1 cellular context compared by ENCODE assay signal in the genomic region with DNA sequence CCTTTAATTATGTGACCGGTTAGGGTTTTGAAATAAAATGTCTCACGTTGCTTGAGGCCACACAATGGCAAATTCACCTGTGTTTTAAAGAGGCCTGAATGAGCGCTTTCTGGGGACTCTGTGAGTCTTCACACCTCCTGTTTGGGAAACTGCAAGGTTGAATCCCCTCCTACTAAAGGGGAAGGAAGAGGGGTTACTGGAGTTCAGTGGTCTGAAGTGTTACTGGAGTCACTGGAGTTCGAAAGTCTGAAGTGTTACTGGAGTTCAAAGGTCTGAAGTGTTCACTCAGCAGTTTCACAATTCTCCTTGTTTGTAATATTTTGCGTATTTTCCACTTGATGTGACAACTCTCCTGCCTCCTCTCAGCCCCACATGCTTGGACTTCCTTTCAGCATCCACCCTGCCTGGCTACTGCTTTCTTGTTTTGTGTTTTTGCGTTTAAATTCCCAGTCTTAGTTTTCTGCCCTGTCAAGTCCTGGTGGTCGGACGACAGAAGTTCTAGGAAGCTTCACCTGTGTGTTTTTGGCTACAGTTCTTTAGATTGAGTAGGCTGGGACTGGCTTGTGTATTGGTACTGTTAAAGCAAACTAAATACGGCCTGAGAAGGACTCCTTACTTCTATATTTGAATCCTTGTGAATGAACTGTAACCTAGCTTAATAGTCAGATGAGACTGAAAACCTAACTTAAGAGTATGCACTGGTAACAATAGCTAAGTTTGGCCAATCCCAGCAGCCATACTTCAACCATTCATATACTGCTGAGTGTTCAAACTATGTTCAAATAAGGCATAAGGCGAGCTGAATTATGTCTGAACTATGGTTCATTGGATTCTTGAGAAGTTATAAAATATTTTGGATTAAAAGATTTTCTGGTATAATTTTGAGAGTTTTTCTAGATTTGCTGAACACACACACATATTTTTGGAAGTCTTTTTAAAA.
TF ChIP-seq lines count a peak whose summit lies in the region.

No MANE protein-coding gene starts in this region.

TF ChIP-seq in HepG2, 621 proteins besides CTCF, POLR2A, EP300 and RAD21 (continued from another document and continues in another):
- TF ChIP-seq GMEB2 (CRISPR knock-in tag; IDR thresholded peaks at IDR 0.05; ENCODE audit: low read depth) = no peak
- TF ChIP-seq ZNF720 (CRISPR knock-in tag; IDR thresholded peaks at IDR 0.05) = no peak
- TF ChIP-seq ZNF784 (CRISPR knock-in tag; IDR thresholded peaks at IDR 0.05; ENCODE audit: borderline replicate concordance) = no peak
- TF ChIP-seq SNAPC4 (CRISPR knock-in tag; IDR thresholded peaks at IDR 0.05) = no peak
- TF ChIP-seq RBAK (CRISPR knock-in tag; IDR thresholded peaks at IDR 0.05) = no peak
- TF ChIP-seq ETV6 (CRISPR knock-in tag; conservative IDR thresholded peaks at IDR 0.05) = no peak; the same call in 1 of the 2 replicates
- TF ChIP-seq HNRNPUL1 (IDR thresholded peaks at IDR 0.05; ENCODE audit: low read depth, low read length) = no peak
- TF ChIP-seq MXD3 (CRISPR knock-in tag; IDR thresholded peaks at IDR 0.05) = no peak
- no peak for TF ChIP-seq ZNF597 (CRISPR knock-in tag; IDR thresholded peaks at IDR 0.05)
- no peak; the same call in 1 of the 2 replicates for TF ChIP-seq ZMAT3 (CRISPR knock-in tag; conservative IDR thresholded peaks at IDR 0.05)
- TF ChIP-seq ZNF33B (CRISPR knock-in tag; IDR thresholded peaks at IDR 0.05) = 0 out of 2 replicates have a peak, but pooled peaks have one; percentile 65
- TF ChIP-seq ZNF563 (CRISPR knock-in tag; IDR thresholded peaks at IDR 0.05) = no peak
- TF ChIP-seq KAT2B (IDR thresholded peaks at IDR 0.05; ENCODE audit: borderline replicate concordance, low read depth, low read length) = no peak
- TF ChIP-seq SNAPC5 (CRISPR knock-in tag; IDR thresholded peaks at IDR 0.05; ENCODE audit: borderline replicate concordance) = no peak
- peak; percentile 77 for TF ChIP-seq SAP130 (CRISPR knock-in tag; IDR thresholded peaks at IDR 0.05; ENCODE audit: low read depth)
- TF ChIP-seq SMC3 (IDR thresholded peaks at IDR 0.05; ENCODE audit: low read length) = peak; percentile 18; the same call in 1 of the 2 replicates
- no peak for TF ChIP-seq THAP7 (CRISPR knock-in tag; IDR thresholded peaks at IDR 0.05)
- TF ChIP-seq ZFP1 (CRISPR knock-in tag; IDR thresholded peaks at IDR 0.05) = no peak; the same call in 1 of the 2 replicates
- TF ChIP-seq ZNF207 (IDR thresholded peaks at IDR 0.05; ENCODE audit: borderline replicate concordance) = no peak
- TF ChIP-seq ARID2 (CRISPR knock-in tag; IDR thresholded peaks at IDR 0.05; ENCODE audit: borderline replicate concordance) = no peak; the same call in 1 of the 2 replicates
- no peak for TF ChIP-seq ZNF619 (CRISPR knock-in tag; IDR thresholded peaks at IDR 0.05)
- TF ChIP-seq ZSCAN22 (CRISPR knock-in tag; IDR thresholded peaks at IDR 0.05) = no peak
- TF ChIP-seq ATF7-NPFF (CRISPR knock-in tag; IDR thresholded peaks at IDR 0.05; ENCODE audit: low read depth) = 0 out of 2 replicates have a peak, but pooled peaks have one; percentile 24
- TF ChIP-seq JUNB (CRISPR knock-in tag; IDR thresholded peaks at IDR 0.05; ENCODE audit: borderline replicate concordance) = no peak
- peak; percentile 54; the same call in 1 of the 2 replicates for TF ChIP-seq SP5 (CRISPR knock-in tag; IDR thresholded peaks at IDR 0.05; ENCODE audit: borderline replicate concordance, low read depth)
- no peak for TF ChIP-seq SIN3B (IDR thresholded peaks at IDR 0.05; ENCODE audit: low read length)
- TF ChIP-seq ZNF260 (CRISPR knock-in tag; IDR thresholded peaks at IDR 0.05; ENCODE audit: borderline replicate concordance, low read depth) = no peak
- peak; percentile 65; the same call in 1 of the 2 replicates for TF ChIP-seq THAP11 (CRISPR knock-in tag; IDR thresholded peaks at IDR 0.05)
- TF ChIP-seq ZNF772 (CRISPR knock-in tag; IDR thresholded peaks at IDR 0.05) = peak; percentile 18; the same call in 1 of the 2 replicates
- no peak for TF ChIP-seq MATR3 (CRISPR knock-in tag; IDR thresholded peaks at IDR 0.05)
- TF ChIP-seq, protein P1, sequence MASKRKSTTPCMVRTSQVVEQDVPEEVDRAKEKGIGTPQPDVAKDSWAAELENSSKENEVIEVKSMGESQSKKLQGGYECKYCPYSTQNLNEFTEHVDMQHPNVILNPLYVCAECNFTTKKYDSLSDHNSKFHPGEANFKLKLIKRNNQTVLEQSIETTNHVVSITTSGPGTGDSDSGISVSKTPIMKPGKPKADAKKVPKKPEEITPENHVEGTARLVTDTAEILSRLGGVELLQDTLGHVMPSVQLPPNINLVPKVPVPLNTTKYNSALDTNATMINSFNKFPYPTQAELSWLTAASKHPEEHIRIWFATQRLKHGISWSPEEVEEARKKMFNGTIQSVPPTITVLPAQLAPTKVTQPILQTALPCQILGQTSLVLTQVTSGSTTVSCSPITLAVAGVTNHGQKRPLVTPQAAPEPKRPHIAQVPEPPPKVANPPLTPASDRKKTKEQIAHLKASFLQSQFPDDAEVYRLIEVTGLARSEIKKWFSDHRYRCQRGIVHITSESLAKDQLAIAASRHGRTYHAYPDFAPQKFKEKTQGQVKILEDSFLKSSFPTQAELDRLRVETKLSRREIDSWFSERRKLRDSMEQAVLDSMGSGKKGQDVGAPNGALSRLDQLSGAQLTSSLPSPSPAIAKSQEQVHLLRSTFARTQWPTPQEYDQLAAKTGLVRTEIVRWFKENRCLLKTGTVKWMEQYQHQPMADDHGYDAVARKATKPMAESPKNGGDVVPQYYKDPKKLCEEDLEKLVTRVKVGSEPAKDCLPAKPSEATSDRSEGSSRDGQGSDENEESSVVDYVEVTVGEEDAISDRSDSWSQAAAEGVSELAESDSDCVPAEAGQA (IDR thresholded peaks at IDR 0.05; ENCODE audit: low read depth) = 0 out of 2 replicates have a peak, but pooled peaks have one; percentile 40
- TF ChIP-seq, protein P1 (CRISPR knock-in tag; IDR thresholded peaks at IDR 0.05; ENCODE audit: borderline replicate concordance) = no peak
- no peak for TF ChIP-seq KDM4B (CRISPR knock-in tag; IDR thresholded peaks at IDR 0.05)
- TF ChIP-seq THRA (CRISPR knock-in tag; IDR thresholded peaks at IDR 0.05; ENCODE audit: borderline replicate concordance) = peak; percentile 90
- no peak for TF ChIP-seq ZNF230 (CRISPR knock-in tag; IDR thresholded peaks at IDR 0.05)
- TF ChIP-seq, protein P2, sequence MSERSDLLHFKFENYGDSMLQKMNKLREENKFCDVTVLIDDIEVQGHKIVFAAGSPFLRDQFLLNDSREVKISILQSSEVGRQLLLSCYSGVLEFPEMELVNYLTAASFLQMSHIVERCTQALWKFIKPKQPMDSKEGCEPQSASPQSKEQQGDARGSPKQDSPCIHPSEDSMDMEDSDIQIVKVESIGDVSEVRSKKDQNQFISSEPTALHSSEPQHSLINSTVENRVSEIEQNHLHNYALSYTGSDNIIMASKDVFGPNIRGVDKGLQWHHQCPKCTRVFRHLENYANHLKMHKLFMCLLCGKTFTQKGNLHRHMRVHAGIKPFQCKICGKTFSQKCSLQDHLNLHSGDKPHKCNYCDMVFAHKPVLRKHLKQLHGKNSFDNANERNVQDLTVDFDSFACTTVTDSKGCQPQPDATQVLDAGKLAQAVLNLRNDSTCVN (CRISPR knock-in tag; IDR thresholded peaks at IDR 0.05; ENCODE audit: borderline replicate concordance) = no peak; the same call in 1 of the 2 replicates
- no peak for TF ChIP-seq RBM22 (optimal IDR thresholded peaks at IDR 0.05; ENCODE audit: low read length)
- no peak for TF ChIP-seq ZMYM2 (CRISPR knock-in tag; IDR thresholded peaks at IDR 0.05)
- TF ChIP-seq SOX5 (CRISPR knock-in tag; IDR thresholded peaks at IDR 0.05; ENCODE audit: borderline replicate concordance) = peak; percentile 69
